2 cellular contexts compared by ENCODE assay signal in the genomic region with DNA sequence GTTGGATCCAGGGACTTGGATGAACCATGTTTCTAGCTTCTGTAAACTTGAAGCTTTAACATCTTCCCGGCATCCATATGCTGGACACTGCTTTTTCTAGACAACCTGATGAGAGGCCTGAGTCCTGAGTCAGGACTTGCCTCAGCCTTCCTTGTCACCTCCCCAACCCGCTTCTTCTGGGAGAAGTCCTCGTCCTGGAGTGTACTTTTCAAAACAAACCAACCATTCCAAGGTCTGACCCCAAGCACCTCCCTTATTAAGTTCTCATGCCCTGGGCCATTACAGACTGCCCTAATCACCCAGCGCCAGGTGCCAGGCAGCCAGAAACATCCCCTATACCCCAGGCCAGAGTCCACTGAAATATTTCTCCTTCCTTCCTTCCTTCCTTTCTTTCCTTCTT.
TF ChIP-seq lines count a peak whose summit lies in the region.

No MANE protein-coding gene starts in this region.

TF ChIP-seq in GM23338, 12 proteins besides CTCF, POLR2A, EP300 and RAD21:
- TF ChIP-seq EZH2 (IDR thresholded peaks at IDR 0.05; ENCODE audit: low read depth, unreplicated experiment) (no peak), NANOG (IDR thresholded peaks at IDR 0.05; ENCODE audit: borderline replicate concordance) (no peak), ZNF462 (CRISPR knock-in tag; IDR thresholded peaks at IDR 0.05) (no peak)

TF ChIP-seq in H1, 55 proteins besides CTCF, POLR2A, EP300 and RAD21:
- no peak for TF ChIP-seq USF2 (IDR thresholded peaks at IDR 0.05; ENCODE audit: low read length)
- no peak for TF ChIP-seq POLR2AphosphoS5 (IDR thresholded peaks at IDR 0.05; ENCODE audit: low read depth, low read length)
- no peak for TF ChIP-seq FOSL1 (IDR thresholded peaks at IDR 0.05; ENCODE audit: insufficient read depth, low read depth, low read length)
- no peak for TF ChIP-seq CBX5 (IDR thresholded peaks at IDR 0.05; ENCODE audit: low read depth, low read length)
- TF ChIP-seq CTBP2 (IDR thresholded peaks at IDR 0.05; ENCODE audit: borderline replicate concordance, insufficient read depth, insufficient read length, low read length): no peak
- TF ChIP-seq SP4 (IDR thresholded peaks at IDR 0.05; ENCODE audit: low read length): no peak
- no peak for TF ChIP-seq PHF8 (conservative IDR thresholded peaks at IDR 0.05; ENCODE audit: low read depth, low read length)
- no peak for TF ChIP-seq NANOG (IDR thresholded peaks at IDR 0.05; ENCODE audit: insufficient read depth, low read depth, low read length, poor library complexity, severe bottlenecking)
- TF ChIP-seq SAP30 (IDR thresholded peaks at IDR 0.05; ENCODE audit: insufficient read depth, insufficient replicate concordance, low read length): no peak
- TF ChIP-seq HDAC6 (IDR thresholded peaks at IDR 0.05; ENCODE audit: low read depth, low read length): no peak
- no peak for TF ChIP-seq SIRT6 (IDR thresholded peaks at IDR 0.05; ENCODE audit: low read length)
